8 cellular contexts compared by ENCODE assay signal in genomic region chr17:8435245-8436168, GRCh38. TPM values are rescaled to one million over a fixed set of nuclear protein-coding genes. Genes with fewer than 3 reads are reported as not detected.
DNase-seq lines count a peak whose midpoint lies in the region; ATAC-seq and TF ChIP-seq lines count a peak whose summit lies in the region.

NDEL1 (plus strand) TSS chr17:8435884; CDS start chr17:8444272, 8,388 bp downstream.

- no peaks in the 10 kb centered on the region for H3K36me3 Mint-ChIP-seq in naive B cell
- H3K36me3 Mint-ChIP-seq in stimulated activated effector memory CD8-positive, alpha-beta T cell treated with anti-CD3 and anti-CD28 coated beads, Interleukin-12 subunit alpha, Interleukin-12 subunit beta, amount 100 ng/mL, for 72 hours = peaks cover 41% of the 10 kb centered on the region

- ATAC-seq in naive B cell (ENCODE audit: low read depth in 2 of 2) = peak; percentile 92 to 94
- ATAC-seq in stimulated activated effector memory CD8-positive, alpha-beta T cell treated with anti-CD3 and anti-CD28 coated beads, Interleukin-12 subunit alpha, Interleukin-12 subunit beta, amount 100 ng/mL, for 72 hours = peak; percentile 99

- H3K9me3 Mint-ChIP-seq in naive B cell = no peaks in the 10 kb centered on the region
- no peaks in the 10 kb centered on the region for H3K9me3 Mint-ChIP-seq in stimulated activated effector memory CD8-positive, alpha-beta T cell treated with anti-CD3 and anti-CD28 coated beads, Interleukin-12 subunit alpha, Interleukin-12 subunit beta, amount 100 ng/mL, for 72 hours

- no peak for TF ChIP-seq CTCF in LNCaP clone FGC (IDR thresholded peaks at IDR 0.05; ENCODE audit: control insufficient read depth, extremely low read depth, insufficient read depth)

- H3K4me3 ChIP-seq in LNCaP clone FGC (ENCODE audit: low read depth, low read length) = peak within 1 kb of the TSS; percentile 89

- peak within 1 kb of the TSS; percentile 97 to 99 (median 98) for H3K27ac Mint-ChIP-seq in naive B cell
- H3K27ac Mint-ChIP-seq in stimulated activated effector memory CD8-positive, alpha-beta T cell treated with anti-CD3 and anti-CD28 coated beads, Interleukin-12 subunit alpha, Interleukin-12 subunit beta, amount 100 ng/mL, for 72 hours = peak within 1 kb of the TSS; percentile 96

- H3K4me1 Mint-ChIP-seq in naive B cell = peaks cover 14 to 45% (median 23%) of the 10 kb centered on the region in 3 donors
- H3K4me1 Mint-ChIP-seq in stimulated activated effector memory CD8-positive, alpha-beta T cell treated with anti-CD3 and anti-CD28 coated beads, Interleukin-12 subunit alpha, Interleukin-12 subunit beta, amount 100 ng/mL, for 72 hours = peaks cover 20% of the 10 kb centered on the region

- peak; percentile 98 for DNase-seq in EH (ENCODE audit: low read depth)
- DNase-seq in H4 (ENCODE audit: low spot score) = peak; percentile 92
- peak; percentile 86 for DNase-seq in LNCaP clone FGC (ENCODE audit: low read depth)
- peak; percentile 96 for DNase-seq in RPMI8226
- DNase-seq in activated T-helper 1 cell treated with anti-CD3 and anti-CD28 coated beads, Interleukin-2, amount 50 U/mL, for 16 hours (ENCODE audit: low read depth in 1 of 2, low spot score in 1 of 2) = peak; percentile 98 to 99
- DNase-seq in fibroblast of gingiva (ENCODE audit: low read depth) = peak; percentile 98
- DNase-seq in naive B cell = peak; percentile 99
- DNase-seq in stimulated activated effector memory CD8-positive, alpha-beta T cell treated with anti-CD3 and anti-CD28 coated beads, Interleukin-12 subunit alpha, Interleukin-12 subunit beta, amount 100 ng/mL, for 72 hours (ENCODE audit: low spot score in 2 of 2) = peak; percentile 94 to 98

- H3K4me3 Mint-ChIP-seq in naive B cell = peak within 1 kb of the TSS; percentile 94 to 99 (median 97)
- peak within 1 kb of the TSS; percentile 96 for H3K4me3 Mint-ChIP-seq in stimulated activated effector memory CD8-positive, alpha-beta T cell treated with anti-CD3 and anti-CD28 coated beads, Interleukin-12 subunit alpha, Interleukin-12 subunit beta, amount 100 ng/mL, for 72 hours

- H3K27me3 Mint-ChIP-seq in naive B cell = no peaks in the 10 kb centered on the region

RNA-seq across cellular contexts. Expression of gene NDEL1, which starts in this region (rescaled TPM):
- total RNA-seq in H4 (2014; rRNA removed; shearing (Covaris generic)) = 16.1 and 31.8 TPM in 2 replicates
- polyA plus RNA-seq in naive B cell (ENCODE audit: low read depth in 6 of 6) = 10 to 100 TPM; 38.4 to 54.9 (median 44.6) TPM

Comparison
In these comparisons a context has a peak if more than half of its experiments do, and no peak if none do; other contexts are left out.
1. Peak in every context shown above with its lines: DNase-seq, ATAC-seq and H3K4me3 ChIP-seq.